25 cellular contexts compared by ENCODE assay signal in genomic region chr10:14019983-14020668, GRCh38.
"Had no signal": no experiment of that assay in that cellular context is flagged by ENCODE, and none has a peak within 500 bp of the region (broad histone marks: within the 10 kb centered on the region; RNA-seq: fewer than 3 reads in every experiment).

No MANE protein-coding gene starts in this region.

- H3K4me3 Mint-ChIP-seq: activated B cell treated with CpG ODN at 0.5 μM for 24 hours; activated CD4-positive, alpha-beta memory T cell treated with anti-CD3 and anti-CD28 coated beads, Interleukin-2, amount 10 ng/mL, durations not matched to agents 7 days and 5 days; activated CD8-positive, alpha-beta memory T cell treated with anti-CD3 and anti-CD28 coated beads, Interleukin-2, amount 10 ng/mL, durations not matched to agents 7 days and 5 days; activated naive CD4-positive, alpha-beta T cell treated with anti-CD3 and anti-CD28 coated beads, Interleukin-2, amount 10 ng/mL, durations not matched to agents 7 days and 5 days; activated naive CD8-positive, alpha-beta T cell treated with anti-CD3 and anti-CD28 coated beads, Interleukin-2, amount 50 U/mL, for 24 hours; brain; central memory CD8-positive, alpha-beta T cell; stimulated activated naive CD8-positive, alpha-beta T cell treated with anti-CD3 and anti-CD28 coated beads, Interleukin-15, Interleukin-2, amounts not matched to agents 100 ng/mL and 50 ng/mL, for 24 hours; T-cell had no signal

- H3K36me3 ChIP-seq: colonic mucosa, esophagus muscularis mucosa, pancreas, right lobe of liver, suprapubic skin, transverse colon, vagina had no signal

- FAIRE-seq: kidney, pancreas, small intestine had no signal

- H3K27me3 ChIP-seq: colonic mucosa, esophagus muscularis mucosa, pancreas, right lobe of liver, suprapubic skin, transverse colon, vagina had no signal

- ATAC-seq: activated CD8-positive, alpha-beta memory T cell treated with anti-CD3 and anti-CD28 coated beads, Interleukin-2, amount 10 ng/mL, durations not matched to agents 7 days and 5 days; activated naive CD8-positive, alpha-beta T cell treated with anti-CD3 and anti-CD28 coated beads, Interleukin-2, amount 50 U/mL, for 24 hours; left lobe of liver; pancreas; right lobe of liver; T-cell had no signal

- H3K4me1 ChIP-seq: colonic mucosa, pancreas, right lobe of liver, transverse colon had no signal

- H3K27me3 Mint-ChIP-seq: brain had no signal

- DNase-seq: activated B cell treated with CpG ODN at 0.5 μM for 24 hours; activated CD4-positive, alpha-beta memory T cell treated with anti-CD3 and anti-CD28 coated beads, Interleukin-2, amount 10 ng/mL, durations not matched to agents 7 days and 5 days; activated CD4-positive, alpha-beta T cell treated with anti-CD3 and anti-CD28 coated beads for 4 hours; activated CD8-positive, alpha-beta memory T cell treated with anti-CD3 and anti-CD28 coated beads, Interleukin-2, amount 10 ng/mL, durations not matched to agents 7 days and 5 days; activated naive CD4-positive, alpha-beta T cell treated with anti-CD3 and anti-CD28 coated beads, Interleukin-2, amount 10 ng/mL, durations not matched to agents 7 days and 5 days; activated naive CD8-positive, alpha-beta T cell treated with anti-CD3 and anti-CD28 coated beads, Interleukin-2, amount 50 U/mL, for 24 hours; anterior cingulate cortex; colonic mucosa; hypothalamus; kidney; mammary epithelial cell; pancreas; right lobe of liver; small intestine; stimulated activated CD4-positive, alpha-beta T cell treated with anti-CD3 and anti-CD28 coated beads, Interleukin-15, amount 100 ng/mL, for 24 hours; stimulated activated CD4-positive, alpha-beta T cell treated with anti-CD3 and anti-CD28 coated beads, Interleukin-2, amount 100 ng/mL, for 48 hours; T-cell; transverse colon had no signal

- H3K27ac Mint-ChIP-seq: activated B cell treated with CpG ODN at 0.5 μM for 24 hours; activated CD4-positive, alpha-beta memory T cell treated with anti-CD3 and anti-CD28 coated beads, Interleukin-2, amount 10 ng/mL, durations not matched to agents 7 days and 5 days; activated CD8-positive, alpha-beta memory T cell treated with anti-CD3 and anti-CD28 coated beads, Interleukin-2, amount 10 ng/mL, durations not matched to agents 7 days and 5 days; activated naive CD4-positive, alpha-beta T cell treated with anti-CD3 and anti-CD28 coated beads, Interleukin-2, amount 10 ng/mL, durations not matched to agents 7 days and 5 days; activated naive CD8-positive, alpha-beta T cell treated with anti-CD3 and anti-CD28 coated beads, Interleukin-2, amount 50 U/mL, for 24 hours; stimulated activated naive CD8-positive, alpha-beta T cell treated with anti-CD3 and anti-CD28 coated beads, Interleukin-15, Interleukin-2, amounts not matched to agents 100 ng/mL and 50 ng/mL, for 24 hours; T-cell had no signal

- H3K9me3 ChIP-seq: colonic mucosa, esophagus muscularis mucosa, pancreas, right lobe of liver, suprapubic skin, transverse colon, vagina had no signal

- H3K4me3 ChIP-seq: colonic mucosa, esophagus muscularis mucosa, pancreas, right lobe of liver, suprapubic skin, transverse colon, vagina had no signal

- H3K27ac ChIP-seq: colonic mucosa, esophagus muscularis mucosa, pancreas, right lobe of liver, suprapubic skin, transverse colon, vagina had no signal
